In genomic region chr4:180766903-180767302, GRCh38 we compare ENCODE assay signal across 13 cellular contexts.
"Had no signal": no experiment of that assay in that cellular context is flagged by ENCODE, and none has a peak within 500 bp of the region (broad histone marks: within the 10 kb centered on the region; RNA-seq: fewer than 3 reads in every experiment).

No MANE protein-coding gene starts in this region.

- H3K9me3 Mint-ChIP-seq: stimulated activated naive CD8-positive, alpha-beta T cell treated with anti-CD3 and anti-CD28 coated beads, Interleukin-15, amount 100 ng/mL, for 72 hours had no signal

- H3K27me3 ChIP-seq: adrenal gland, body of pancreas, esophagus muscularis mucosa, testis had no signal

- H3K27ac Mint-ChIP-seq: natural killer cell; stimulated activated naive CD8-positive, alpha-beta T cell treated with anti-CD3 and anti-CD28 coated beads, Interleukin-15, amount 100 ng/mL, for 72 hours had no signal

- H3K9me3 ChIP-seq: adrenal gland, body of pancreas, esophagus muscularis mucosa, testis had no signal

- H3K4me3 ChIP-seq: adrenal gland, body of pancreas, esophagus muscularis mucosa, testis had no signal

- H3K27ac ChIP-seq: adrenal gland, body of pancreas, esophagus muscularis mucosa, testis had no signal

- DNase-seq: activated naive CD4-positive, alpha-beta T cell treated with anti-CD3 and anti-CD28 coated beads, Interleukin-2, amount 50 U/mL, for 16 hours; activated T-cell treated with anti-CD3 and anti-CD28 coated beads, Interleukin-2, amount 50 U/mL, for 1 hour; adrenal gland; body of pancreas; cerebellar nuclear complex; dermis blood vessel endothelial cell; left cardiac atrium; natural killer cell; stimulated activated CD4-positive, alpha-beta T cell treated with anti-CD3 and anti-CD28 coated beads, Interleukin-4, amount 100 ng/mL, for 4 hours; stimulated activated naive CD8-positive, alpha-beta T cell treated with anti-CD3 and anti-CD28 coated beads, Interleukin-15, amount 100 ng/mL, for 72 hours; T-helper 2 cell; testis had no signal

- H3K4me1 Mint-ChIP-seq: natural killer cell; stimulated activated naive CD8-positive, alpha-beta T cell treated with anti-CD3 and anti-CD28 coated beads, Interleukin-15, amount 100 ng/mL, for 72 hours had no signal

- H3K36me3 Mint-ChIP-seq: natural killer cell had no signal

- H3K4me3 Mint-ChIP-seq: natural killer cell; stimulated activated naive CD8-positive, alpha-beta T cell treated with anti-CD3 and anti-CD28 coated beads, Interleukin-15, amount 100 ng/mL, for 72 hours had no signal

- H3K27me3 Mint-ChIP-seq: stimulated activated naive CD8-positive, alpha-beta T cell treated with anti-CD3 and anti-CD28 coated beads, Interleukin-15, amount 100 ng/mL, for 72 hours had no signal

- ATAC-seq: body of pancreas; left cardiac atrium; natural killer cell; stimulated activated naive CD8-positive, alpha-beta T cell treated with anti-CD3 and anti-CD28 coated beads, Interleukin-15, amount 100 ng/mL, for 72 hours had no signal

- H3K4me1 ChIP-seq: adrenal gland, body of pancreas, esophagus muscularis mucosa, testis had no signal

- H3K36me3 ChIP-seq: adrenal gland, esophagus muscularis mucosa had no signal
